ENCODE assay signal across 1 cellular context in the genomic region with DNA sequence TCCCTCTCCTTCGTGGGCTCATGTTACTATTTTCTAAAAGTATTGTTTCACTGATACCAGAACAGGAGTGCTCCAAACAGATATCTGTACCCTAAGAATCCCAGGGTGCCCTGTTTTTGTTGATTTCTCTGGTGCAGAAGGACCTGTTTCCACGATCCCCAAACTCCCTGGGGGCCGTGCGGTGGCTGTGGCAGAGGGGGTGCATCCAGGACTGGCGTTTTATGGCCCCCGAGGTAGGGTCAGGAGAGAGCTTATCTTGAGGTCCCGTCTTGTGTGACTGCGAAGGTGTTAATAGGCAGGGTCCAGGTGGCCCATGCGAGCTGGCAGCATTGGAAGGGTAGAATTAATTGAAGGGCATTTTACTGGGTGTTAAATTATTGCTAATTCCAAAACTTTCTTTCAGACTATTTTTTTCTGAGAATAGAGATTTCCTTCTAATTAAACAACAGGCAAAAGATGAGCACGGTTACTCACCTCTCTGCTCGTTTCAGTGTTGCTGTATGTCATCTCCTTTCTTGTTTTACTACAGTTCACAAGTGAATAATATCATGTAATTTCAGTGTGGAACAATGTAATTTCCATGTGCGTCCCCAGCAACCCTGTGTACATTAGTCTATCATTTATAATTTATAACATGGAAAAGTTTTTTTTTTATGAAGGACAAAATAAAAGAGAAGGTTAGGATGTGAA.
TF ChIP-seq lines count a peak whose summit lies in the region.

No MANE protein-coding gene starts in this region.

TF ChIP-seq in SK-N-SH, 30 proteins besides CTCF, POLR2A, EP300 and RAD21 (continued from another document):
- TF ChIP-seq IRF3 (IDR thresholded peaks at IDR 0.05; ENCODE audit: low read depth, low read length): no peak
- TF ChIP-seq USF2 (IDR thresholded peaks at IDR 0.05; ENCODE audit: borderline replicate concordance, low read depth, low read length): no peak
- no peak for TF ChIP-seq NRF1 (IDR thresholded peaks at IDR 0.05; ENCODE audit: low read depth, low read length)
- no peak for TF ChIP-seq FOXM1 (IDR thresholded peaks at IDR 0.05; ENCODE audit: low read depth)
